28 cellular contexts compared by ENCODE assay signal in genomic region chr11:134146598-134146997, GRCh38.
"Had no signal": no experiment of that assay in that cellular context is flagged by ENCODE, and none has a peak within 500 bp of the region (broad histone marks: within the 10 kb centered on the region; RNA-seq: fewer than 3 reads in every experiment).

No MANE protein-coding gene starts in this region.

- H3K27ac ChIP-seq: Peyer's patch, SJSA1 had no signal

- H3K9me3 ChIP-seq: MG63, Peyer's patch, SJSA1, SK-N-SH had no signal

- H3K4me3 ChIP-seq: MG63, Peyer's patch, SJSA1 had no signal

- H3K36me3 ChIP-seq: SJSA1 had no signal

- DNase-seq: Kasumi-1, KG1, MG63, NCI-H1048, NCI-H1092 treated with DMSO at 0.1 percent for 48 hours, NCI-H1105 treated with DMSO at 0.1 percent for 48 hours, NCI-H1417, NCI-H1436, NCI-H146, NCI-H1694, NCI-H1930, NCI-H2081, NCI-H2171 treated with DMSO at 0.1 percent for 48 hours, NCI-H2227 treated with DMSO at 0.1 percent for 48 hours, NCI-H345, NCI-H446, NCI-H510A treated with DMSO at 0.1 percent for 48 hours, NCI-H524 treated with DMSO at 0.1 percent for 48 hours, NCI-H69, NCI-H748 treated with DMSO at 0.1 percent for 48 hours, NCI-H82, Peyer's patch, Right ventricle myocardium superior, RPMI8226, SHP77 treated with DMSO at 0.1 percent for 48 hours, SK-N-SH, SW 1271 had no signal

- H3K4me1 ChIP-seq: Peyer's patch, SJSA1 had no signal

- H3K27me3 ChIP-seq: MG63, Peyer's patch, SJSA1 had no signal

- H3K4me2 ChIP-seq: SK-N-SH had no signal

- H3K9me2 ChIP-seq: SK-N-SH had no signal
